11 cellular contexts compared by ENCODE assay signal in the genomic region with DNA sequence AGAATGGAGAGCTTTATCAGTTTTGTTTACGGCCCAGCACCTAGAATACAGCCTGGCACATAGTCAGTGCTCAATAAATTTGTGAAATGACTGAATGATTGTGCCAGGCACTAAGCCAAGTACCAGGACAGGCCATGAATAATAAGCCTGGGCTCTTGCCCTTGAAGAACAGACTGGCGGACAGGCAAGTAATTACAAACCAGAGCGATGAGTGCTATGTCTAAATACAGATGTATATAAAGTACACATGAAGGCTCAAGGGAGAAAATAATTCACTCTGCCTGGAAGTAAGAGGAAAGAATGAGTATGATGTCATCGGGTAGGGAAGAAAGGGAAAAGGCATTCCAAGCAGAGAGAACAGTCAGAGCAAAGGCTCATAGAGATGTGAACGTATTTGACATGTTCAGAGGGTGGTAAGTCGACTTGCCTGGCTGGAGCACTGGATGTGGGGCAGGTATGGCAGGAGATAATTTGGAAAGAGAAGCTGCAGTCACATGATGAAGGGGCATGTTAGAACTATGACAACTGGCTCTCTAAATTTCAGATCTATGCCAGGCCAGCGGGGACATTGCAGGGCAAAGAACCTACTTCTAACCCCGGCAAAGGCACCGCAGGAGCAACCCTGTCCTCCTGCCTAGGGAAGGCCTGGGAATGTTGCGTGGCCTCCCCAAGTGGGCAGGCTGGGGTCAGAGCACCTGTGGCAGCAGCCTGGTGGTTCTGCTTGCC.
A peak's percentile ranks its signal among the peaks of the same experiment; 100 is the strongest.
DNase-seq lines count a peak whose midpoint lies in the region; ATAC-seq, FAIRE-seq and TF ChIP-seq lines count a peak whose summit lies in the region.
"Had no signal": no experiment of that assay in that cellular context is flagged by ENCODE, and none has a peak within 500 bp of the region (broad histone marks: within the 10 kb centered on the region; RNA-seq: fewer than 3 reads in every experiment).

No MANE protein-coding gene starts in this region.

- no peaks in the 10 kb centered on the region for H3K79me2 ChIP-seq in H1 (ENCODE audit: control insufficient read depth in 1 of 2, insufficient read depth in 2 of 2, low read length in 2 of 2)

- no peak overlapping the region for H3K27ac ChIP-seq in H1 (ENCODE audit: low read depth, low read length)
- H3K27ac ChIP-seq in suprapubic skin, result no peak overlapping the region
- H3K27ac ChIP-seq: upper lobe of left lung had no signal

- no peaks in the 10 kb centered on the region; a peak in 1 of 7 replicates for H3K27me3 ChIP-seq in H1 (replicated peaks in 1 of 4; ENCODE audit: control insufficient read depth in 3 of 4, extremely low read depth in 1 of 4, insufficient read depth in 3 of 4, low read length in 3 of 4)
- no peaks in the 10 kb centered on the region for H3K27me3 ChIP-seq in suprapubic skin
- H3K27me3 ChIP-seq: upper lobe of left lung had no signal

- H3K23ac ChIP-seq in H1 (ENCODE audit: insufficient read length), result no peak overlapping the region

- TF ChIP-seq CTCF in H1 (IDR thresholded peaks at IDR 0.05; ENCODE audit: control extremely low read depth in 1 of 3, insufficient read depth in 1 of 3, low read depth in 1 of 3, low read length in 3 of 3) (no peak), nephron (IDR thresholded peaks at IDR 0.05; ENCODE audit: unreplicated experiment in 3 of 3) (no peak), suprapubic skin (IDR thresholded peaks at IDR 0.05) (no peak)

- no peaks in the 10 kb centered on the region for H4K20me1 ChIP-seq in H1 (replicated peaks in 1 of 2; ENCODE audit: control insufficient read depth in 1 of 2, insufficient read depth in 2 of 2, low read length in 2 of 2)

- H2BK15ac ChIP-seq in H1 (ENCODE audit: low read length), result peak overlapping the region; percentile 9; the same call in 1 of the 2 replicates

- H3K4me2 ChIP-seq in H1 (ENCODE audit: insufficient read depth in 1 of 2, low read depth in 2 of 2, low read length in 2 of 2), result no peak overlapping the region

- peaks cover 25% of the 10 kb centered on the region for H3K4me1 Mint-ChIP-seq in nephron
- H3K4me1 Mint-ChIP-seq: activated naive CD4-positive, alpha-beta T cell treated with anti-CD3 and anti-CD28 coated beads, Interleukin-2, amount 50 U/mL, for 24 hours had no signal

- H3K27me3 Mint-ChIP-seq in nephron (ENCODE audit: low read depth), result no peaks in the 10 kb centered on the region
- H3K27me3 Mint-ChIP-seq: activated naive CD4-positive, alpha-beta T cell treated with anti-CD3 and anti-CD28 coated beads, Interleukin-2, amount 50 U/mL, for 24 hours; B cell had no signal

- H3K79me1 ChIP-seq in H1 (ENCODE audit: low read depth, low read length), result no peaks in the 10 kb centered on the region

- peak overlapping the region; percentile 86; the same call in 1 of the 2 replicates for H2BK20ac ChIP-seq in H1 (ENCODE audit: low read length)

- CTCF ChIA-PET in H1 (lab: Charles Lee; ENCODE audit: partially characterized antibody), result interaction anchor here (0.7 to 9.8 kb wide), 9 partner anchors 10 to 292 kb away, joined by 3 to 58 read pairs (median 3); no protein-coding TSS in a partner anchor

- H2BK12ac ChIP-seq in H1 (ENCODE audit: low read depth, low read length), result peak overlapping the region; percentile 40; the same call in 1 of the 2 replicates

- H2BK5ac ChIP-seq in H1 (ENCODE audit: low read depth, low read length), result peak overlapping the region; percentile 49; the same call in 1 of the 2 replicates

- H3K9me3 ChIP-seq in H1 (ENCODE audit: insufficient read depth in 2 of 2, low read depth in 1 of 2, low read length in 1 of 2) (no peaks in the 10 kb centered on the region), suprapubic skin (no peaks in the 10 kb centered on the region)
- H3K9me3 ChIP-seq: upper lobe of left lung had no signal

- TF ChIP-seq EP300 in H1 (IDR thresholded peaks at IDR 0.05; ENCODE audit: borderline replicate concordance in 1 of 2, low read depth in 2 of 2, low read length in 2 of 2) (no peak), suprapubic skin (IDR thresholded peaks at IDR 0.05) (no peak)

- H3K14ac ChIP-seq in H1 (ENCODE audit: insufficient read length), result no peak overlapping the region

- no peak overlapping the region for H3K56ac ChIP-seq in H1 (replicated peaks; ENCODE audit: insufficient read length, low read depth, low read length)

- no peak for TF ChIP-seq RAD21 in H1 (IDR thresholded peaks at IDR 0.05 in 1 of 2, conservative IDR thresholded peaks at IDR 0.05 in 1 of 2; ENCODE audit: low read depth in 2 of 2, low read length in 2 of 2)

- H3K36me3 ChIP-seq in H1 (ENCODE audit: control insufficient read depth in 2 of 4, insufficient read depth in 4 of 4, low read length in 3 of 4), result no peaks in the 10 kb centered on the region
- H3K36me3 ChIP-seq in suprapubic skin, result no peaks in the 10 kb centered on the region
- H3K36me3 ChIP-seq: upper lobe of left lung had no signal

- no peak overlapping the region for H4K8ac ChIP-seq in H1 (ENCODE audit: extremely low read depth, insufficient read depth, low read length)

- no peak overlapping the region for H4K5ac ChIP-seq in H1 (ENCODE audit: insufficient read length, low read depth, low read length)

- H3K4me1 ChIP-seq in H1 (replicated peaks in 1 of 4; ENCODE audit: control insufficient read depth in 3 of 4, insufficient read depth in 4 of 4, low read length in 3 of 4), result peaks cover 0 to 4% (median 0%) of the 10 kb centered on the region in 4 experiments; a peak in 4 of 7 replicates
- peaks cover 21% of the 10 kb centered on the region for H3K4me1 ChIP-seq in suprapubic skin

- H2BK120ac ChIP-seq in H1 (replicated peaks; ENCODE audit: low read depth, low read length), result no peak overlapping the region

- TF ChIP-seq POLR2A in H1 (IDR thresholded peaks at IDR 0.05; ENCODE audit: control extremely low read depth in 1 of 2, low read depth in 2 of 2, low read length in 2 of 2) (no peak), suprapubic skin (IDR thresholded peaks at IDR 0.05) (no peak)

- FAIRE-seq in H1 (lab: Jason Lieb, UNC), result no peak

- H3K36me3 Mint-ChIP-seq in nephron (ENCODE audit: low read depth), result no peaks in the 10 kb centered on the region
- H3K36me3 Mint-ChIP-seq: activated naive CD4-positive, alpha-beta T cell treated with anti-CD3 and anti-CD28 coated beads, Interleukin-2, amount 50 U/mL, for 24 hours had no signal

- POLR2A ChIA-PET in H1 (lab: Charles Lee; ENCODE audit: partially characterized antibody), result interaction anchor here (0.6 to 1.5 kb wide), 2 partner anchors 20 to 115 kb away, joined by 3 to 4 read pairs; no protein-coding TSS in a partner anchor

- H3K23me2 ChIP-seq in H1 (ENCODE audit: low read depth, low read length), result no peaks in the 10 kb centered on the region

- H2AFZ ChIP-seq in H1 (ENCODE audit: low read length), result no peak overlapping the region

- no peak overlapping the region for H3K18ac ChIP-seq in H1 (ENCODE audit: extremely low read depth, low read length)

- H3K4me3 Mint-ChIP-seq in nephron, result peak overlapping the region in 1 of 3 experiments; percentile 3
- H3K4me3 Mint-ChIP-seq: activated naive CD4-positive, alpha-beta T cell treated with anti-CD3 and anti-CD28 coated beads, Interleukin-2, amount 50 U/mL, for 24 hours had no signal

- H3K9ac ChIP-seq in H1 (replicated peaks in 1 of 4; ENCODE audit: extremely low read depth in 1 of 4, low read depth in 3 of 4, low read length in 3 of 4), result no peak overlapping the region

- H3K4ac ChIP-seq in H1 (replicated peaks; ENCODE audit: insufficient read length, low read depth, low read length), result no peak overlapping the region

- peak; percentile 88 for DNase-seq in A172 (ENCODE audit: low spot score)
- peak; percentile 41 for DNase-seq in NCI-H2227 (lab: John Stamatoyannopoulos, UW; ENCODE audit: unreplicated experiment)
- no peak for DNase-seq in H1 (ENCODE audit: low read depth in 1 of 2, low spot score in 2 of 2)
- DNase-seq in NCI-H345 (lab: John Stamatoyannopoulos, UW), result no peak
- no peak for DNase-seq in cerebellar cortex (ENCODE audit: low spot score)
- no peak for DNase-seq in suprapubic skin (ENCODE audit: low spot score in 2 of 2)
- DNase-seq: upper lobe of left lung had no signal

- ATAC-seq in esophagus mucosa, result no peak

- peak overlapping the region; percentile 59 to 70 (median 64) for H3K27ac Mint-ChIP-seq in nephron
- H3K27ac Mint-ChIP-seq: activated naive CD4-positive, alpha-beta T cell treated with anti-CD3 and anti-CD28 coated beads, Interleukin-2, amount 50 U/mL, for 24 hours; B cell had no signal

- 86% methylated on average over 10 of the region's 10 CpGs; no CpG with 5 or more reads in 1 of the 2 experiments for whole genome bisulfite sequencing in H1 (ENCODE audit: extremely low coverage in 1 of 2, insufficient coverage in 1 of 2, insufficient read length in 1 of 2, insufficient replicate concordance in 2 of 2, low coverage in 1 of 2, low lambda C conversion rate in 2 of 2, missing lambda C conversion rate in 1 of 2), 2 experiments
- WGBS in suprapubic skin, result 57% methylated on average over 8 of the region's 10 CpGs

- no peaks in the 10 kb centered on the region for H3K9me3 Mint-ChIP-seq in nephron
- H3K9me3 Mint-ChIP-seq: activated naive CD4-positive, alpha-beta T cell treated with anti-CD3 and anti-CD28 coated beads, Interleukin-2, amount 50 U/mL, for 24 hours had no signal

- no peak overlapping the region; the same call in 1 of the 2 replicates for H2AK5ac ChIP-seq in H1 (ENCODE audit: low read depth, low read length)

- H3K4me3 ChIP-seq in H1 (ENCODE audit: extremely low read depth in 1 of 4, insufficient read depth in 2 of 4, low read depth in 3 of 4, low read length in 4 of 4), result no peak overlapping the region
- no peak overlapping the region for H3K4me3 ChIP-seq in suprapubic skin
- H3K4me3 ChIP-seq: upper lobe of left lung had no signal

- no peak overlapping the region for H4K91ac ChIP-seq in H1 (replicated peaks; ENCODE audit: insufficient read length, low read length)

TF ChIP-seq in H1, 55 proteins besides CTCF, POLR2A, EP300 and RAD21 (continues in another document):
- TF ChIP-seq CREB1 (IDR thresholded peaks at IDR 0.05), result no peak
- TF ChIP-seq RNF2 (IDR thresholded peaks at IDR 0.05; ENCODE audit: borderline replicate concordance, low read depth, low read length, missing control alignments, poor library complexity, severe bottlenecking), result no peak
- TF ChIP-seq, protein P1, sequence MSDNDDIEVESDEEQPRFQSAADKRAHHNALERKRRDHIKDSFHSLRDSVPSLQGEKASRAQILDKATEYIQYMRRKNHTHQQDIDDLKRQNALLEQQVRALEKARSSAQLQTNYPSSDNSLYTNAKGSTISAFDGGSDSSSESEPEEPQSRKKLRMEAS (IDR thresholded peaks at IDR 0.05), result no peak
- no peak for TF ChIP-seq GABPA (IDR thresholded peaks at IDR 0.05; ENCODE audit: borderline replicate concordance, insufficient read depth, low read length)
- no peak for TF ChIP-seq SIN3A (conservative IDR thresholded peaks at IDR 0.05 in 1 of 2, IDR thresholded peaks at IDR 0.05 in 1 of 2; ENCODE audit: low read depth in 1 of 2, low read length in 2 of 2)
- TF ChIP-seq ZNF274 (IDR thresholded peaks at IDR 0.05; ENCODE audit: borderline replicate concordance, extremely low read depth, low read length), result no peak
- no peak for TF ChIP-seq TAF7 (optimal IDR thresholded peaks at IDR 0.05; ENCODE audit: borderline replicate concordance, low read depth, low read length)
- TF ChIP-seq PHF8 (conservative IDR thresholded peaks at IDR 0.05; ENCODE audit: low read depth, low read length), result no peak
- no peak for TF ChIP-seq BACH1 (IDR thresholded peaks at IDR 0.05; ENCODE audit: low read length)

Comparison
In these comparisons a context has a peak if more than half of its experiments do, and no peak if none do; other contexts are left out.
1. DNase-seq: peak in A172 (single experiment) and NCI-H2227 (single experiment); none in H1 (0 of 2), NCI-H345 (single experiment), cerebellar cortex (single experiment) and suprapubic skin (0 of 2).